ENCODE assay signal across 1 cellular context in the genomic region with DNA sequence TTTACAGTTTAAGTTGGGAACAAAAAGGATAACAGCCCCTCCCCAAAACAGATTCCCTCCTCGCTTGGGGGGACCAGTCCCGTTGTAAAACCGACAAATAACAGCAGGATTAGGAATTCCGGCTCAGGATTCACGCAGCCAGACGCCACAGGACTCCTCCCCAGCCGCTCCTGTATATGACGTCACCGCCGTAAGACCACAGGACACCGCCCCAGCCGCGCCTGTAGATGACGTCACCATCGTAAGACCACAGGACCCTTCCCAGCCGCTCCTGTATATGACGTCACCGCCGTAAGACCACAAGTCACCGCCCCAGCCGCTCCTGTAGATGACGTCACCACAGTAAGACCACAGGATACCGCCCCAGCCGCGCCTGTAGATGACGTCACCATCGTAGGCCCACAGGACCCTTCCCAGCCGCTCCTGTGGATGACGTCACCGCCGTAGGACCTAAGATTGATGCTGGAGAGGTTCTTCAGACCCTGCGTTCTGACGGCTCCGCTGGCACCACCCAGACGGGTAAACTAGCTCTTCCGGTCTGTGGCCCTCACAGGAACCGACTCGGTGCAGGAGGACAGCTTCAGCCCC.
TF ChIP-seq lines count a peak whose summit lies in the region.

No MANE protein-coding gene starts in this region.

TF ChIP-seq in K562, 482 proteins besides CTCF, POLR2A, EP300 and RAD21 (continued from another document and continues in another):
- TF ChIP-seq, protein P1, sequence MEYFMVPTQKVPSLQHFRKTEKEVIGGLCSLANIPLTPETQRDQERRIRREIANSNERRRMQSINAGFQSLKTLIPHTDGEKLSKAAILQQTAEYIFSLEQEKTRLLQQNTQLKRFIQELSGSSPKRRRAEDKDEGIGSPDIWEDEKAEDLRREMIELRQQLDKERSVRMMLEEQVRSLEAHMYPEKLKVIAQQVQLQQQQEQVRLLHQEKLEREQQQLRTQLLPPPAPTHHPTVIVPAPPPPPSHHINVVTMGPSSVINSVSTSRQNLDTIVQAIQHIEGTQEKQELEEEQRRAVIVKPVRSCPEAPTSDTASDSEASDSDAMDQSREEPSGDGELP (CRISPR knock-in tag; IDR thresholded peaks at IDR 0.05; ENCODE audit: borderline replicate concordance) = peak; percentile 90
- TF ChIP-seq MBD1 (CRISPR knock-in tag; IDR thresholded peaks at IDR 0.05) = no peak
- peak; percentile 71 for TF ChIP-seq VEZF1 (CRISPR knock-in tag; IDR thresholded peaks at IDR 0.05)
- peak; percentile 22 for TF ChIP-seq DACH1 (IDR thresholded peaks at IDR 0.05; ENCODE audit: partially characterized antibody)
- TF ChIP-seq ZNF384 (IDR thresholded peaks at IDR 0.05; ENCODE audit: low read depth, low read length) = 0 out of 2 replicates have a peak, but pooled peaks have one; percentile 4
- TF ChIP-seq ZBTB17 (CRISPR knock-in tag; IDR thresholded peaks at IDR 0.05) = peak; percentile 62; the same call in 1 of the 2 replicates
- no peak for TF ChIP-seq SNRNP70 (optimal IDR thresholded peaks at IDR 0.05; ENCODE audit: low read depth, low read length)
- TF ChIP-seq, protein P2, sequence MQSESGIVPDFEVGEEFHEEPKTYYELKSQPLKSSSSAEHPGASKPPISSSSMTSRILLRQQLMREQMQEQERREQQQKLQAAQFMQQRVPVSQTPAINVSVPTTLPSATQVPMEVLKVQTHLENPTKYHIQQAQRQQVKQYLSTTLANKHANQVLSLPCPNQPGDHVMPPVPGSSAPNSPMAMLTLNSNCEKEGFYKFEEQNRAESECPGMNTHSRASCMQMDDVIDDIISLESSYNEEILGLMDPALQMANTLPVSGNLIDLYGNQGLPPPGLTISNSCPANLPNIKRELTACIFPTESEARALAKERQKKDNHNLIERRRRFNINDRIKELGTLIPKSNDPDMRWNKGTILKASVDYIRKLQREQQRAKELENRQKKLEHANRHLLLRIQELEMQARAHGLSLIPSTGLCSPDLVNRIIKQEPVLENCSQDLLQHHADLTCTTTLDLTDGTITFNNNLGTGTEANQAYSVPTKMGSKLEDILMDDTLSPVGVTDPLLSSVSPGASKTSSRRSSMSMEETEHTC (IDR thresholded peaks at IDR 0.05) = no peak; the same call in 1 of the 2 replicates
- no peak for TF ChIP-seq HDAC3 (IDR thresholded peaks at IDR 0.05; ENCODE audit: borderline replicate concordance, partially characterized antibody)
- TF ChIP-seq BRCA1 (IDR thresholded peaks at IDR 0.05) = no peak
- TF ChIP-seq BRCA1 (CRISPR knock-in tag; IDR thresholded peaks at IDR 0.05) = no peak
- no peak for TF ChIP-seq ZNF174 (CRISPR knock-in tag; IDR thresholded peaks at IDR 0.05)
- TF ChIP-seq, protein P3, sequence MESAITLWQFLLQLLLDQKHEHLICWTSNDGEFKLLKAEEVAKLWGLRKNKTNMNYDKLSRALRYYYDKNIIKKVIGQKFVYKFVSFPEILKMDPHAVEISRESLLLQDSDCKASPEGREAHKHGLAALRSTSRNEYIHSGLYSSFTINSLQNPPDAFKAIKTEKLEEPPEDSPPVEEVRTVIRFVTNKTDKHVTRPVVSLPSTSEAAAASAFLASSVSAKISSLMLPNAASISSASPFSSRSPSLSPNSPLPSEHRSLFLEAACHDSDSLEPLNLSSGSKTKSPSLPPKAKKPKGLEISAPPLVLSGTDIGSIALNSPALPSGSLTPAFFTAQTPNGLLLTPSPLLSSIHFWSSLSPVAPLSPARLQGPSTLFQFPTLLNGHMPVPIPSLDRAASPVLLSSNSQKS (CRISPR knock-in tag; IDR thresholded peaks at IDR 0.05) = no peak
- TF ChIP-seq, protein P4, sequence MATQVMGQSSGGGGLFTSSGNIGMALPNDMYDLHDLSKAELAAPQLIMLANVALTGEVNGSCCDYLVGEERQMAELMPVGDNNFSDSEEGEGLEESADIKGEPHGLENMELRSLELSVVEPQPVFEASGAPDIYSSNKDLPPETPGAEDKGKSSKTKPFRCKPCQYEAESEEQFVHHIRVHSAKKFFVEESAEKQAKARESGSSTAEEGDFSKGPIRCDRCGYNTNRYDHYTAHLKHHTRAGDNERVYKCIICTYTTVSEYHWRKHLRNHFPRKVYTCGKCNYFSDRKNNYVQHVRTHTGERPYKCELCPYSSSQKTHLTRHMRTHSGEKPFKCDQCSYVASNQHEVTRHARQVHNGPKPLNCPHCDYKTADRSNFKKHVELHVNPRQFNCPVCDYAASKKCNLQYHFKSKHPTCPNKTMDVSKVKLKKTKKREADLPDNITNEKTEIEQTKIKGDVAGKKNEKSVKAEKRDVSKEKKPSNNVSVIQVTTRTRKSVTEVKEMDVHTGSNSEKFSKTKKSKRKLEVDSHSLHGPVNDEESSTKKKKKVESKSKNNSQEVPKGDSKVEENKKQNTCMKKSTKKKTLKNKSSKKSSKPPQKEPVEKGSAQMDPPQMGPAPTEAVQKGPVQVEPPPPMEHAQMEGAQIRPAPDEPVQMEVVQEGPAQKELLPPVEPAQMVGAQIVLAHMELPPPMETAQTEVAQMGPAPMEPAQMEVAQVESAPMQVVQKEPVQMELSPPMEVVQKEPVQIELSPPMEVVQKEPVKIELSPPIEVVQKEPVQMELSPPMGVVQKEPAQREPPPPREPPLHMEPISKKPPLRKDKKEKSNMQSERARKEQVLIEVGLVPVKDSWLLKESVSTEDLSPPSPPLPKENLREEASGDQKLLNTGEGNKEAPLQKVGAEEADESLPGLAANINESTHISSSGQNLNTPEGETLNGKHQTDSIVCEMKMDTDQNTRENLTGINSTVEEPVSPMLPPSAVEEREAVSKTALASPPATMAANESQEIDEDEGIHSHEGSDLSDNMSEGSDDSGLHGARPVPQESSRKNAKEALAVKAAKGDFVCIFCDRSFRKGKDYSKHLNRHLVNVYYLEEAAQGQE (CRISPR knock-in tag; IDR thresholded peaks at IDR 0.05; ENCODE audit: low read depth) = 0 out of 2 replicates have a peak, but pooled peaks have one; percentile 20
- no peak for TF ChIP-seq GATAD2B (IDR thresholded peaks at IDR 0.05; ENCODE audit: borderline replicate concordance)
- TF ChIP-seq FOXJ3 (CRISPR knock-in tag; IDR thresholded peaks at IDR 0.05) = no peak
- TF ChIP-seq ZFPM2 (CRISPR knock-in tag; IDR thresholded peaks at IDR 0.05) = no peak
- TF ChIP-seq DIDO1 (tag; IDR thresholded peaks at IDR 0.05; ENCODE audit: low read depth) = no peak; the same call in 1 of the 2 replicates
- peak; percentile 59 for TF ChIP-seq MYC (IDR thresholded peaks at IDR 0.05; ENCODE audit: low read depth, low read length)
- TF ChIP-seq MYC (CRISPR knock-in tag; IDR thresholded peaks at IDR 0.05; ENCODE audit: borderline replicate concordance, low read depth) = 0 out of 2 replicates have a peak, but pooled peaks have one; percentile 45
- no peak for TF ChIP-seq TAL1 (IDR thresholded peaks at IDR 0.05)
- peak; percentile 35; the same call in 1 of the 2 replicates for TF ChIP-seq ZNF263 (CRISPR knock-in tag; IDR thresholded peaks at IDR 0.05; ENCODE audit: borderline replicate concordance)
- no peak for TF ChIP-seq MEF2D (tag; conservative IDR thresholded peaks at IDR 0.05; ENCODE audit: low read depth)
- no peak for TF ChIP-seq RB1 (IDR thresholded peaks at IDR 0.05; ENCODE audit: low read depth)
- TF ChIP-seq ZNF41 (CRISPR knock-in tag; conservative IDR thresholded peaks at IDR 0.05) = 0 out of 2 replicates have a peak, but pooled peaks have one; percentile 31
- TF ChIP-seq FOXJ2 (tag; IDR thresholded peaks at IDR 0.05) = no peak
- TF ChIP-seq ARID3B (CRISPR knock-in tag; IDR thresholded peaks at IDR 0.05; ENCODE audit: borderline replicate concordance) = peak; percentile 69; the same call in 1 of the 2 replicates
- TF ChIP-seq NR3C1 (CRISPR knock-in tag; IDR thresholded peaks at IDR 0.05) = no peak
- no peak for TF ChIP-seq KDM5B (IDR thresholded peaks at IDR 0.05; ENCODE audit: insufficient replicate concordance, low read depth, low read length)
- no peak for TF ChIP-seq FOXA1 (IDR thresholded peaks at IDR 0.05; ENCODE audit: borderline replicate concordance)
- TF ChIP-seq SIX5 (IDR thresholded peaks at IDR 0.05; ENCODE audit: borderline replicate concordance in 1 of 2, insufficient read depth in 1 of 2, low read depth in 1 of 2, low read length in 2 of 2) = no peak; a peak in 1 of 4 replicates
- TF ChIP-seq ZFP1 (CRISPR knock-in tag; IDR thresholded peaks at IDR 0.05) = peak; percentile 49; the same call in 1 of the 2 replicates
- TF ChIP-seq KLF16 (IDR thresholded peaks at IDR 0.05) = no peak
- TF ChIP-seq PCBP2 (IDR thresholded peaks at IDR 0.05; ENCODE audit: low read depth, low read length, poor library complexity, severe bottlenecking) = no peak
- TF ChIP-seq RBM25 (IDR thresholded peaks at IDR 0.05; ENCODE audit: low read depth, low read length, severe bottlenecking) = no peak
- TF ChIP-seq ZNF143 (CRISPR knock-in tag; IDR thresholded peaks at IDR 0.05) = 0 out of 2 replicates have a peak, but pooled peaks have one; percentile 39
- TF ChIP-seq ELF1 (tag; IDR thresholded peaks at IDR 0.05) = peak; percentile 68
- TF ChIP-seq RNF219 (CRISPR knock-in tag; IDR thresholded peaks at IDR 0.05) = no peak
- no peak for TF ChIP-seq FOXK1 (CRISPR knock-in tag; IDR thresholded peaks at IDR 0.05; ENCODE audit: borderline replicate concordance)
- TF ChIP-seq PHB2 (IDR thresholded peaks at IDR 0.05; ENCODE audit: low read depth) = no peak
- TF ChIP-seq ZNF324 (CRISPR knock-in tag; IDR thresholded peaks at IDR 0.05) = 0 out of 2 replicates have a peak, but pooled peaks have one; percentile 32
- no peak for TF ChIP-seq HNRNPK (IDR thresholded peaks at IDR 0.05; ENCODE audit: low read depth, low read length, poor library complexity, severe bottlenecking)
- TF ChIP-seq SREBF1 (IDR thresholded peaks at IDR 0.05; ENCODE audit: borderline replicate concordance, low read depth, low read length) = peak; percentile 74; the same call in 1 of the 2 replicates
- no peak for TF ChIP-seq ZNF12 (CRISPR knock-in tag; IDR thresholded peaks at IDR 0.05)
- TF ChIP-seq SNAPC5 (CRISPR knock-in tag; IDR thresholded peaks at IDR 0.05) = no peak
- no peak for TF ChIP-seq CBX2 (IDR thresholded peaks at IDR 0.05; ENCODE audit: insufficient read depth, low read length, poor library complexity, severe bottlenecking)
- no peak for TF ChIP-seq EZH2 (IDR thresholded peaks at IDR 0.05; ENCODE audit: borderline replicate concordance, low read depth, low read length)
